In genomic region chr1:81305997-81306452, GRCh38 we compare ENCODE assay signal across 8 cellular contexts.
DNase-seq lines count a peak whose midpoint lies in the region; ATAC-seq, FAIRE-seq and TF ChIP-seq lines count a peak whose summit lies in the region.

No MANE protein-coding gene starts in this region.

- no peaks in the 10 kb centered on the region for H3K36me3 Mint-ChIP-seq in Calu3 (ENCODE audit: insufficient read depth, unreplicated experiment)
- H3K36me3 Mint-ChIP-seq in stimulated activated memory B cell treated with anti-CD40 and anti-IgM and Interleukin-4, amounts not matched to agents 10 μg/mL and 1 μg/mL and 100 μg/mL, for 72 hours, result no peaks in the 10 kb centered on the region

- CTCF ChIA-PET in Calu3 (lab: Charles Lee), result interaction anchor here (0.8 to 1.1 kb wide), 2 partner anchors 50 to 668 kb away, joined by 3 to 6 read pairs; no protein-coding TSS in a partner anchor

- peak; percentile 73 for FAIRE-seq in islet of Langerhans (lab: Jason Lieb, UNC)

- TF ChIP-seq CTCF in Calu3 (IDR thresholded peaks at IDR 0.05; ENCODE audit: unreplicated experiment), result no peak
- TF ChIP-seq CTCF in HFF-Myc (IDR thresholded peaks at IDR 0.05; ENCODE audit: low read depth, low read length, missing control alignments), result no peak

- no peak overlapping the region for H3K4me3 ChIP-seq in HFF-Myc (replicated peaks; ENCODE audit: low read depth, low read length)

- H3K27me3 Mint-ChIP-seq in Calu3 (ENCODE audit: unreplicated experiment), result no peaks in the 10 kb centered on the region
- peaks cover 11% of the 10 kb centered on the region for H3K27me3 Mint-ChIP-seq in stimulated activated memory B cell treated with anti-CD40 and anti-IgM and Interleukin-4, amounts not matched to agents 10 μg/mL and 1 μg/mL and 100 μg/mL, for 72 hours

- no peaks in the 10 kb centered on the region for H3K9me3 Mint-ChIP-seq in Calu3 (ENCODE audit: low read depth, unreplicated experiment)
- H3K9me3 Mint-ChIP-seq in stimulated activated memory B cell treated with anti-CD40 and anti-IgM and Interleukin-4, amounts not matched to agents 10 μg/mL and 1 μg/mL and 100 μg/mL, for 72 hours, result no peaks in the 10 kb centered on the region

- in situ Hi-C loops in T47D (cut with HindIII; ENCODE audit: low pct_unique_long_range_greater_than_20kb, low sequenced_read_pairs), result no loop called here

- DNase-seq in Calu3 (peak; percentile 11), HFF-Myc (ENCODE audit: extremely low read depth, low read depth) (peak; percentile 3), NCI-H2196 treated with DMSO at 0.1 percent for 48 hours (lab: John Stamatoyannopoulos, UW; ENCODE audit: unreplicated experiment) (peak; percentile 78), T47D (ENCODE audit: low read depth in 1 of 2, low spot score in 1 of 2) (peak; percentile 25 to 49), ureter (ENCODE audit: low spot score) (no peak)

- intact Hi-C loops in Calu3 (cut with micrococcal nuclease; ENCODE audit: unreplicated experiment), result loop anchor here (10.0 kb wide), 2 partner anchors 239 to 499 kb away; partner anchors contain the start of gene ADGRL2

- H3K4me1 Mint-ChIP-seq in Calu3 (ENCODE audit: low read depth, unreplicated experiment), result no peaks in the 10 kb centered on the region
- no peaks in the 10 kb centered on the region for H3K4me1 Mint-ChIP-seq in stimulated activated memory B cell treated with anti-CD40 and anti-IgM and Interleukin-4, amounts not matched to agents 10 μg/mL and 1 μg/mL and 100 μg/mL, for 72 hours

- BruUV-seq in Calu3 (replicated peaks; lab: Mats Ljungman, UMichigan), result no TSS peak

- no peak overlapping the region for H3K27ac Mint-ChIP-seq in Calu3 (ENCODE audit: unreplicated experiment)
- no peak overlapping the region for H3K27ac Mint-ChIP-seq in stimulated activated memory B cell treated with anti-CD40 and anti-IgM and Interleukin-4, amounts not matched to agents 10 μg/mL and 1 μg/mL and 100 μg/mL, for 72 hours

- ATAC-seq in stimulated activated memory B cell treated with anti-CD40 and anti-IgM and Interleukin-4, amounts not matched to agents 10 μg/mL and 1 μg/mL and 100 μg/mL, for 72 hours, result peak; percentile 46
- no peak for ATAC-seq in HG02588 (IDR thresholded peaks at IDR 0.05; ENCODE audit: unreplicated experiment)

- no peak overlapping the region for H3K4me3 Mint-ChIP-seq in Calu3 (ENCODE audit: low read depth, unreplicated experiment)
- no peak overlapping the region for H3K4me3 Mint-ChIP-seq in stimulated activated memory B cell treated with anti-CD40 and anti-IgM and Interleukin-4, amounts not matched to agents 10 μg/mL and 1 μg/mL and 100 μg/mL, for 72 hours
